ENCODE assay signal across 1 cellular context in the genomic region with DNA sequence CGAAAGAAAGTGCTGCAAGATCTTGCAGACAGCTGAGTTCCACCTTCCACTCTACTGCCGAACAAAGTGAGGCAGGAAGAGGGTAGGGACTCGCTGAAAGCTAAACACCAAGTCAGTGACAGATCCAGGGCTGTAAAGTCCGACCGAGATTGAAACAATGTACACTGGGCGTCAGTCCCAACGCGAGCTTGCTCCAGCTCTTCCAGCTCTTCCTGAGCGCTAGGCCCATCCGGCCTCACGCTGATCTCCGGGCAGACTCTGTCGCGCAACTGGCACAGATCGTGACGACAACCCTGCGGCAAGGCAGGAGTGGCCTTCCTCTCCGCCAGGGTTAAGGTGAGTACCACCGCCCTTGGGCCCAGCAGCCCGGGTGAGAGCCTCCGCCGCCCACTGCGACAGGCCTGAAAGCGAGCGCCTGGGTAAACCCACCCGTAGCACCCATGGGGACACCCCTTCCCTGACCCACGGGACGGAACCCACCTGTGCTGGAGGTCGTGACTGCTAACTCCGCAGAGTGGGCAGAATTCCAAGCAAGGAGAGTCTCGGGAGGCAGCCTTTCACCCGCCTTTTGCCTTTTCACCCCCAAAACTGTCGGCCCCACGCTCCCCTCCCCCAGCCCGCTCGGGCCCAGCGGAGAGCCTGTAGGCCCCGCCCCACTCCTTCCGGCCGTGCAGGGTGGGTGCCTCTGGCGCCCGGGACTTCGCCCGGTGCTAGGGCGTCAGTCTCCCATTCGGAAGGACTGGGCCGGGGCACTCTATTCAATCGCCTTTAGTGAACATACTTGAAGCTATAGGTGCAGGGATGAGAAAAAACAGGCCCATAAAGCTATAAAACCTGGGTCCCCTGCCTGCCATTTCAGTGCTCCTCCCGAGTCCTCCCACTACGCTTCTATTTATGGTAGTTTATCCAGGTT.
TF ChIP-seq lines count a peak whose summit lies in the region.

A gene (plus strand): TSS at position 275 of the 913 bp plus-strand sequence.
A gene with protein sequence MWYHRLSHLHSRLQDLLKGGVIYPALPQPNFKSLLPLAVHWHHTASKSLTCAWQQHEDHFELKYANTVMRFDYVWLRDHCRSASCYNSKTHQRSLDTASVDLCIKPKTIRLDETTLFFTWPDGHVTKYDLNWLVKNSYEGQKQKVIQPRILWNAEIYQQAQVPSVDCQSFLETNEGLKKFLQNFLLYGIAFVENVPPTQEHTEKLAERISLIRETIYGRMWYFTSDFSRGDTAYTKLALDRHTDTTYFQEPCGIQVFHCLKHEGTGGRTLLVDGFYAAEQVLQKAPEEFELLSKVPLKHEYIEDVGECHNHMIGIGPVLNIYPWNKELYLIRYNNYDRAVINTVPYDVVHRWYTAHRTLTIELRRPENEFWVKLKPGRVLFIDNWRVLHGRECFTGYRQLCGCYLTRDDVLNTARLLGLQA (minus strand): TSS at position 641 of the 913 bp plus-strand sequence. CDS start 67,676 bp downstream, outside the sequence.

TF ChIP-seq in HEK293, 187 proteins besides CTCF, POLR2A, EP300 and RAD21 (continued from another document and continues in another):
- TF ChIP-seq, protein P1, sequence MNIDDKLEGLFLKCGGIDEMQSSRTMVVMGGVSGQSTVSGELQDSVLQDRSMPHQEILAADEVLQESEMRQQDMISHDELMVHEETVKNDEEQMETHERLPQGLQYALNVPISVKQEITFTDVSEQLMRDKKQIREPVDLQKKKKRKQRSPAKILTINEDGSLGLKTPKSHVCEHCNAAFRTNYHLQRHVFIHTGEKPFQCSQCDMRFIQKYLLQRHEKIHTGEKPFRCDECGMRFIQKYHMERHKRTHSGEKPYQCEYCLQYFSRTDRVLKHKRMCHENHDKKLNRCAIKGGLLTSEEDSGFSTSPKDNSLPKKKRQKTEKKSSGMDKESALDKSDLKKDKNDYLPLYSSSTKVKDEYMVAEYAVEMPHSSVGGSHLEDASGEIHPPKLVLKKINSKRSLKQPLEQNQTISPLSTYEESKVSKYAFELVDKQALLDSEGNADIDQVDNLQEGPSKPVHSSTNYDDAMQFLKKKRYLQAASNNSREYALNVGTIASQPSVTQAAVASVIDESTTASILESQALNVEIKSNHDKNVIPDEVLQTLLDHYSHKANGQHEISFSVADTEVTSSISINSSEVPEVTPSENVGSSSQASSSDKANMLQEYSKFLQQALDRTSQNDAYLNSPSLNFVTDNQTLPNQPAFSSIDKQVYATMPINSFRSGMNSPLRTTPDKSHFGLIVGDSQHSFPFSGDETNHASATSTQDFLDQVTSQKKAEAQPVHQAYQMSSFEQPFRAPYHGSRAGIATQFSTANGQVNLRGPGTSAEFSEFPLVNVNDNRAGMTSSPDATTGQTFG (tag by site-specific recombination; IDR thresholded peaks at IDR 0.05; ENCODE audit: borderline replicate concordance) = no peak
- TF ChIP-seq ZNF658 (tag by site-specific recombination; IDR thresholded peaks at IDR 0.05) (no peak), ZFP41 (tag by site-specific recombination; IDR thresholded peaks at IDR 0.05; ENCODE audit: borderline replicate concordance) (no peak), ZNF660 (tag by site-specific recombination; IDR thresholded peaks at IDR 0.05) (no peak), ZNF174 (tag by site-specific recombination; IDR thresholded peaks at IDR 0.05) (no peak), ZNF184 (tag by site-specific recombination; IDR thresholded peaks at IDR 0.05) (no peak), ZNF292 (tag by site-specific recombination; IDR thresholded peaks at IDR 0.05; ENCODE audit: borderline replicate concordance, low read depth) (no peak), BCL11A (tag by site-specific recombination; IDR thresholded peaks at IDR 0.05; ENCODE audit: low read depth) (no peak), SCRT2 (tag by site-specific recombination; IDR thresholded peaks at IDR 0.05) (no peak), SP2 (tag by site-specific recombination; IDR thresholded peaks at IDR 0.05) (peak; percentile 62), ZNF48 (tag by site-specific recombination; IDR thresholded peaks at IDR 0.05) (no peak), SP3 (tag by site-specific recombination; IDR thresholded peaks at IDR 0.05) (peak; percentile 56), ZBTB21 (tag by site-specific recombination; IDR thresholded peaks at IDR 0.05) (no peak), ZNF561 (tag by site-specific recombination; IDR thresholded peaks at IDR 0.05; ENCODE audit: borderline replicate concordance) (peak; percentile 83; the same call in 1 of the 2 replicates), ZNF747 (tag by site-specific recombination; IDR thresholded peaks at IDR 0.05) (no peak), ZNF558 (tag by site-specific recombination; IDR thresholded peaks at IDR 0.05) (no peak), ZBTB20 (tag by site-specific recombination; IDR thresholded peaks at IDR 0.05) (peak; percentile 89), ZNF37A (tag by site-specific recombination; IDR thresholded peaks at IDR 0.05) (no peak), ZNF366 (tag by site-specific recombination; conservative IDR thresholded peaks at IDR 0.05) (no peak), ZNF350 (tag by site-specific recombination; IDR thresholded peaks at IDR 0.05) (no peak), ZNF596 (tag by site-specific recombination; IDR thresholded peaks at IDR 0.05) (no peak)
- TF ChIP-seq, protein P2, sequence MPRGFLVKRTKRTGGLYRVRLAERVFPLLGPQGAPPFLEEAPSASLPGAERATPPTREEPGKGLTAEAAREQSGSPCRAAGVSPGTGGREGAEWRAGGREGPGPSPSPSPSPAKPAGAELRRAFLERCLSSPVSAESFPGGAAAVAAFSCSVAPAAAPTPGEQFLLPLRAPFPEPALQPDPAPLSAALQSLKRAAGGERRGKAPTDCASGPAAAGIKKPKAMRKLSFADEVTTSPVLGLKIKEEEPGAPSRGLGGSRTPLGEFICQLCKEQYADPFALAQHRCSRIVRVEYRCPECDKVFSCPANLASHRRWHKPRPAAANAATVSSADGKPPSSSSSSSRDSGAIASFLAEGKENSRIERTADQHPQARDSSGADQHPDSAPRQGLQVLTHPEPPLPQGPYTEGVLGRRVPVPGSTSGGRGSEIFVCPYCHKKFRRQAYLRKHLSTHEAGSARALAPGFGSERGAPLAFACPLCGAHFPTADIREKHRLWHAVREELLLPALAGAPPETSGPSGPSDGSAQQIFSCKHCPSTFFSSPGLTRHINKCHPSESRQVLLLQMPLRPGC (tag by site-specific recombination; IDR thresholded peaks at IDR 0.05) = no peak
- TF ChIP-seq, protein P3, sequence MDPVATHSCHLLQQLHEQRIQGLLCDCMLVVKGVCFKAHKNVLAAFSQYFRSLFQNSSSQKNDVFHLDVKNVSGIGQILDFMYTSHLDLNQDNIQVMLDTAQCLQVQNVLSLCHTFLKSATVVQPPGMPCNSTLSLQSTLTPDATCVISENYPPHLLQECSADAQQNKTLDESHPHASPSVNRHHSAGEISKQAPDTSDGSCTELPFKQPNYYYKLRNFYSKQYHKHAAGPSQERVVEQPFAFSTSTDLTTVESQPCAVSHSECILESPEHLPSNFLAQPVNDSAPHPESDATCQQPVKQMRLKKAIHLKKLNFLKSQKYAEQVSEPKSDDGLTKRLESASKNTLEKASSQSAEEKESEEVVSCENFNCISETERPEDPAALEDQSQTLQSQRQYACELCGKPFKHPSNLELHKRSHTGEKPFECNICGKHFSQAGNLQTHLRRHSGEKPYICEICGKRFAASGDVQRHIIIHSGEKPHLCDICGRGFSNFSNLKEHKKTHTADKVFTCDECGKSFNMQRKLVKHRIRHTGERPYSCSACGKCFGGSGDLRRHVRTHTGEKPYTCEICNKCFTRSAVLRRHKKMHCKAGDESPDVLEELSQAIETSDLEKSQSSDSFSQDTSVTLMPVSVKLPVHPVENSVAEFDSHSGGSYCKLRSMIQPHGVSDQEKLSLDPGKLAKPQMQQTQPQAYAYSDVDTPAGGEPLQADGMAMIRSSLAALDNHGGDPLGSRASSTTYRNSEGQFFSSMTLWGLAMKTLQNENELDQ (tag by site-specific recombination; IDR thresholded peaks at IDR 0.05; ENCODE audit: low read depth) = no peak
- TF ChIP-seq, protein P4, sequence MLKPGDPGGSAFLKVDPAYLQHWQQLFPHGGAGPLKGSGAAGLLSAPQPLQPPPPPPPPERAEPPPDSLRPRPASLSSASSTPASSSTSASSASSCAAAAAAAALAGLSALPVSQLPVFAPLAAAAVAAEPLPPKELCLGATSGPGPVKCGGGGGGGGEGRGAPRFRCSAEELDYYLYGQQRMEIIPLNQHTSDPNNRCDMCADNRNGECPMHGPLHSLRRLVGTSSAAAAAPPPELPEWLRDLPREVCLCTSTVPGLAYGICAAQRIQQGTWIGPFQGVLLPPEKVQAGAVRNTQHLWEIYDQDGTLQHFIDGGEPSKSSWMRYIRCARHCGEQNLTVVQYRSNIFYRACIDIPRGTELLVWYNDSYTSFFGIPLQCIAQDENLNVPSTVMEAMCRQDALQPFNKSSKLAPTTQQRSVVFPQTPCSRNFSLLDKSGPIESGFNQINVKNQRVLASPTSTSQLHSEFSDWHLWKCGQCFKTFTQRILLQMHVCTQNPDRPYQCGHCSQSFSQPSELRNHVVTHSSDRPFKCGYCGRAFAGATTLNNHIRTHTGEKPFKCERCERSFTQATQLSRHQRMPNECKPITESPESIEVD (tag by site-specific recombination; IDR thresholded peaks at IDR 0.05) = no peak
- TF ChIP-seq, protein P5, sequence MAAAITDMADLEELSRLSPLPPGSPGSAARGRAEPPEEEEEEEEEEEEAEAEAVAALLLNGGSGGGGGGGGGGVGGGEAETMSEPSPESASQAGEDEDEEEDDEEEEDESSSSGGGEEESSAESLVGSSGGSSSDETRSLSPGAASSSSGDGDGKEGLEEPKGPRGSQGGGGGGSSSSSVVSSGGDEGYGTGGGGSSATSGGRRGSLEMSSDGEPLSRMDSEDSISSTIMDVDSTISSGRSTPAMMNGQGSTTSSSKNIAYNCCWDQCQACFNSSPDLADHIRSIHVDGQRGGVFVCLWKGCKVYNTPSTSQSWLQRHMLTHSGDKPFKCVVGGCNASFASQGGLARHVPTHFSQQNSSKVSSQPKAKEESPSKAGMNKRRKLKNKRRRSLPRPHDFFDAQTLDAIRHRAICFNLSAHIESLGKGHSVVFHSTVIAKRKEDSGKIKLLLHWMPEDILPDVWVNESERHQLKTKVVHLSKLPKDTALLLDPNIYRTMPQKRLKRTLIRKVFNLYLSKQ (tag by site-specific recombination; IDR thresholded peaks at IDR 0.05; ENCODE audit: borderline replicate concordance) = no peak
- TF ChIP-seq, protein P6, sequence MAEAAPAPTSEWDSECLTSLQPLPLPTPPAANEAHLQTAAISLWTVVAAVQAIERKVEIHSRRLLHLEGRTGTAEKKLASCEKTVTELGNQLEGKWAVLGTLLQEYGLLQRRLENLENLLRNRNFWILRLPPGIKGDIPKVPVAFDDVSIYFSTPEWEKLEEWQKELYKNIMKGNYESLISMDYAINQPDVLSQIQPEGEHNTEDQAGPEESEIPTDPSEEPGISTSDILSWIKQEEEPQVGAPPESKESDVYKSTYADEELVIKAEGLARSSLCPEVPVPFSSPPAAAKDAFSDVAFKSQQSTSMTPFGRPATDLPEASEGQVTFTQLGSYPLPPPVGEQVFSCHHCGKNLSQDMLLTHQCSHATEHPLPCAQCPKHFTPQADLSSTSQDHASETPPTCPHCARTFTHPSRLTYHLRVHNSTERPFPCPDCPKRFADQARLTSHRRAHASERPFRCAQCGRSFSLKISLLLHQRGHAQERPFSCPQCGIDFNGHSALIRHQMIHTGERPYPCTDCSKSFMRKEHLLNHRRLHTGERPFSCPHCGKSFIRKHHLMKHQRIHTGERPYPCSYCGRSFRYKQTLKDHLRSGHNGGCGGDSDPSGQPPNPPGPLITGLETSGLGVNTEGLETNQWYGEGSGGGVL (tag by site-specific recombination; IDR thresholded peaks at IDR 0.05) = 0 out of 2 replicates have a peak, but pooled peaks have one; percentile 9
- TF ChIP-seq, protein P7, sequence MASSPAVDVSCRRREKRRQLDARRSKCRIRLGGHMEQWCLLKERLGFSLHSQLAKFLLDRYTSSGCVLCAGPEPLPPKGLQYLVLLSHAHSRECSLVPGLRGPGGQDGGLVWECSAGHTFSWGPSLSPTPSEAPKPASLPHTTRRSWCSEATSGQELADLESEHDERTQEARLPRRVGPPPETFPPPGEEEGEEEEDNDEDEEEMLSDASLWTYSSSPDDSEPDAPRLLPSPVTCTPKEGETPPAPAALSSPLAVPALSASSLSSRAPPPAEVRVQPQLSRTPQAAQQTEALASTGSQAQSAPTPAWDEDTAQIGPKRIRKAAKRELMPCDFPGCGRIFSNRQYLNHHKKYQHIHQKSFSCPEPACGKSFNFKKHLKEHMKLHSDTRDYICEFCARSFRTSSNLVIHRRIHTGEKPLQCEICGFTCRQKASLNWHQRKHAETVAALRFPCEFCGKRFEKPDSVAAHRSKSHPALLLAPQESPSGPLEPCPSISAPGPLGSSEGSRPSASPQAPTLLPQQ (tag by site-specific recombination; IDR thresholded peaks at IDR 0.05) = peak; percentile 88
- TF ChIP-seq, protein P8, sequence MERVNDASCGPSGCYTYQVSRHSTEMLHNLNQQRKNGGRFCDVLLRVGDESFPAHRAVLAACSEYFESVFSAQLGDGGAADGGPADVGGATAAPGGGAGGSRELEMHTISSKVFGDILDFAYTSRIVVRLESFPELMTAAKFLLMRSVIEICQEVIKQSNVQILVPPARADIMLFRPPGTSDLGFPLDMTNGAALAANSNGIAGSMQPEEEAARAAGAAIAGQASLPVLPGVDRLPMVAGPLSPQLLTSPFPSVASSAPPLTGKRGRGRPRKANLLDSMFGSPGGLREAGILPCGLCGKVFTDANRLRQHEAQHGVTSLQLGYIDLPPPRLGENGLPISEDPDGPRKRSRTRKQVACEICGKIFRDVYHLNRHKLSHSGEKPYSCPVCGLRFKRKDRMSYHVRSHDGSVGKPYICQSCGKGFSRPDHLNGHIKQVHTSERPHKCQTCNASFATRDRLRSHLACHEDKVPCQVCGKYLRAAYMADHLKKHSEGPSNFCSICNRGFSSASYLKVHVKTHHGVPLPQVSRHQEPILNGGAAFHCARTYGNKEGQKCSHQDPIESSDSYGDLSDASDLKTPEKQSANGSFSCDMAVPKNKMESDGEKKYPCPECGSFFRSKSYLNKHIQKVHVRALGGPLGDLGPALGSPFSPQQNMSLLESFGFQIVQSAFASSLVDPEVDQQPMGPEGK (tag by site-specific recombination; IDR thresholded peaks at IDR 0.05) = peak; percentile 87
- TF ChIP-seq, protein P9, sequence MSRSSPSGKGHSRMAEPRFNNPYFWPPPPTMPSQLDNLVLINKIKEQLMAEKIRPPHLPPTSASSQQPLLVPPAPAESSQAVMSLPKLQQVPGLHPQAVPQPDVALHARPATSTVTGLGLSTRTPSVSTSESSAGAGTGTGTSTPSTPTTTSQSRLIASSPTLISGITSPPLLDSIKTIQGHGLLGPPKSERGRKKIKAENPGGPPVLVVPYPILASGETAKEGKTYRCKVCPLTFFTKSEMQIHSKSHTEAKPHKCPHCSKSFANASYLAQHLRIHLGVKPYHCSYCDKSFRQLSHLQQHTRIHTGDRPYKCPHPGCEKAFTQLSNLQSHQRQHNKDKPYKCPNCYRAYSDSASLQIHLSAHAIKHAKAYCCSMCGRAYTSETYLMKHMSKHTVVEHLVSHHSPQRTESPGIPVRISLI (tag by site-specific recombination; IDR thresholded peaks at IDR 0.05) = no peak
- TF ChIP-seq, protein P10, sequence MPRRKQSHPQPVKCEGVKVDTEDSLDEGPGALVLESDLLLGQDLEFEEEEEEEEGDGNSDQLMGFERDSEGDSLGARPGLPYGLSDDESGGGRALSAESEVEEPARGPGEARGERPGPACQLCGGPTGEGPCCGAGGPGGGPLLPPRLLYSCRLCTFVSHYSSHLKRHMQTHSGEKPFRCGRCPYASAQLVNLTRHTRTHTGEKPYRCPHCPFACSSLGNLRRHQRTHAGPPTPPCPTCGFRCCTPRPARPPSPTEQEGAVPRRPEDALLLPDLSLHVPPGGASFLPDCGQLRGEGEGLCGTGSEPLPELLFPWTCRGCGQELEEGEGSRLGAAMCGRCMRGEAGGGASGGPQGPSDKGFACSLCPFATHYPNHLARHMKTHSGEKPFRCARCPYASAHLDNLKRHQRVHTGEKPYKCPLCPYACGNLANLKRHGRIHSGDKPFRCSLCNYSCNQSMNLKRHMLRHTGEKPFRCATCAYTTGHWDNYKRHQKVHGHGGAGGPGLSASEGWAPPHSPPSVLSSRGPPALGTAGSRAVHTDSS (tag by site-specific recombination; IDR thresholded peaks at IDR 0.05) = no peak
